12 cellular contexts compared by ENCODE assay signal in the genomic region with DNA sequence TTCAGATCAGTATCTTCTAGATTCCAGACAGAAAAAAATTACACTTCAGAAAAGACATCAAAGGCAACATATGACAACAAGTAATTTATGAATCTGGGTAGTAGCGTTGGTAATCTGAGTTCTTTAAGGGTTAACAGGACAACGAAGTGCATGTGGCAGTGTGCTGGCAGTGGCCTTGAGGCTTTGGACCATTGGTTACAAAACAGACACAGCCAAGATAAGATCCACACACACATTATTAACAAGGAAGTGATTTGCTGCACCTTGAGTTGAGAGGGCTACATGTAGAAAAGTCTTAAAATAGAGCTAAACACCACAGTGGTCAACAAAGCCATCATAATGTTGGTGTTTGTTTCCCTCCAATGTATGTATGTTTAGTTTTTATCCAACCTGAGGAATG. TPM values are rescaled to one million over a fixed set of nuclear protein-coding genes. Genes with fewer than 3 reads are reported as not detected.
DNase-seq lines count a peak whose midpoint lies in the region; ATAC-seq and TF ChIP-seq lines count a peak whose summit lies in the region.
"Had no signal": no experiment of that assay in that cellular context is flagged by ENCODE, and none has a peak within 500 bp of the region (broad histone marks: within the 10 kb centered on the region; RNA-seq: fewer than 3 reads in every experiment).

No MANE protein-coding gene starts in this region.

- no peak for TF ChIP-seq POLR2A in right lobe of liver (IDR thresholded peaks at IDR 0.05)

- H3K4me2 ChIP-seq in hepatocyte: no peak overlapping the region

- ATAC-seq in SK-N-SH treated with all-trans-retinoic acid at 6 μM for 48 hours: no peak
- peak in 3 of 4 donors; percentile 16 to 57 (median 31) for ATAC-seq in right lobe of liver
- no peak for ATAC-seq in HG03457 (IDR thresholded peaks at IDR 0.05; ENCODE audit: unreplicated experiment)
- no peak for ATAC-seq in psoas muscle
- ATAC-seq in GM21381 (IDR thresholded peaks at IDR 0.05; ENCODE audit: unreplicated experiment): no peak

- H3K27me3 ChIP-seq in hepatocyte (no peaks in the 10 kb centered on the region), right lobe of liver (no peaks in the 10 kb centered on the region), psoas muscle (ENCODE audit: insufficient read depth in 3 of 3, low read length in 2 of 3) (peaks cover 0 to 2% (median 0%) of the 10 kb centered on the region in 3 donors), dorsolateral prefrontal cortex (no peaks in the 10 kb centered on the region)

- H3K36me3 ChIP-seq in hepatocyte (replicated peaks; ENCODE audit: insufficient read depth, low read depth) (no peaks in the 10 kb centered on the region), right lobe of liver (peaks cover 0 to 21% (median under 1%) of the 10 kb centered on the region in 4 donors), psoas muscle (ENCODE audit: insufficient read depth in 1 of 2, low read depth in 1 of 2) (no peaks in the 10 kb centered on the region)

- no peaks in the 10 kb centered on the region for H4K20me1 ChIP-seq in hepatocyte (ENCODE audit: insufficient read depth, poor library complexity, severe bottlenecking)

- no peaks in the 10 kb centered on the region for H3K79me2 ChIP-seq in hepatocyte

- peak overlapping the region; percentile 66 for H3K27ac ChIP-seq in hepatocyte
- H3K27ac ChIP-seq in right lobe of liver: no peak overlapping the region
- H3K27ac ChIP-seq in psoas muscle: no peak overlapping the region
- H3K27ac ChIP-seq in dorsolateral prefrontal cortex: no peak overlapping the region
- H3K27ac ChIP-seq: C4-2B had no signal

- H2AFZ ChIP-seq in hepatocyte: no peak overlapping the region

- 38% methylated on average over 2 of the region's 2 CpGs for WGBS in hepatocyte (ENCODE audit: low lambda C conversion rate, missing lambda C conversion rate)
- WGBS in right lobe of liver (ENCODE audit: insufficient coverage, low coverage, low lambda C conversion rate, missing lambda C conversion rate): 33% methylated on average over 2 of the region's 2 CpGs
- 49 to 69% (median 69%) methylated on average over 2 of the region's 2 CpGs for WGBS in psoas muscle, 3 donors

- no peaks in the 10 kb centered on the region for H3K9me3 ChIP-seq in hepatocyte (ENCODE audit: low read depth)
- H3K9me3 ChIP-seq in right lobe of liver: no peaks in the 10 kb centered on the region
- no peaks in the 10 kb centered on the region for H3K9me3 ChIP-seq in psoas muscle

- peaks cover 11% of the 10 kb centered on the region for H3K4me1 ChIP-seq in hepatocyte (ENCODE audit: insufficient read depth)
- peaks cover 0 to 27% (median 3%) of the 10 kb centered on the region in 4 donors for H3K4me1 ChIP-seq in right lobe of liver
- no peaks in the 10 kb centered on the region for H3K4me1 ChIP-seq in psoas muscle

- TF ChIP-seq CTCF in hepatocyte (IDR thresholded peaks at IDR 0.05; ENCODE audit: poor library complexity) (no peak), right lobe of liver (IDR thresholded peaks at IDR 0.05) (no peak), psoas muscle (IDR thresholded peaks at IDR 0.05) (no peak), dorsolateral prefrontal cortex (IDR thresholded peaks at IDR 0.05 in 54 of 56, conservative IDR thresholded peaks at IDR 0.05 in 2 of 56; ENCODE audit: low read depth in 1 of 56, partially characterized antibody in 56 of 56) (no peak)

- no peak overlapping the region for H3K4me3 ChIP-seq in hepatocyte
- H3K4me3 ChIP-seq in right lobe of liver: no peak overlapping the region
- no peak overlapping the region for H3K4me3 ChIP-seq in psoas muscle
- no peak overlapping the region for H3K4me3 ChIP-seq in dorsolateral prefrontal cortex

- intact Hi-C loops in right lobe of liver (cut with DNase I): no loop called here
- intact Hi-C loops in psoas muscle (cut with DNase I): no loop called here
- intact Hi-C loops in dorsolateral prefrontal cortex (cut with DNase I): no loop called here

- DNase-seq in hepatocyte (ENCODE audit: low spot score): no peak
- no peak for DNase-seq in right lobe of liver
- DNase-seq in psoas muscle: no peak
- no peak for DNase-seq in dorsolateral prefrontal cortex
- DNase-seq: CD4-positive, alpha-beta T cell; KBM-7 had no signal

- H3K9me2 ChIP-seq in hepatocyte (replicated peaks; ENCODE audit: insufficient read depth): no peaks in the 10 kb centered on the region

TF ChIP-seq in SK-N-SH treated with all-trans-retinoic acid at 6 μM for 48 hours, 23 proteins besides CTCF, POLR2A, EP300 and RAD21:
- TF ChIP-seq TCF4 (CRISPR knock-in tag; IDR thresholded peaks at IDR 0.05; ENCODE audit: borderline replicate concordance) (peak; percentile 40; the same call in 1 of the 2 replicates), CSDC2 (CRISPR knock-in tag; IDR thresholded peaks at IDR 0.05) (no peak)

RNA-seq across cellular contexts. Expression of a gene that starts 40.6 kb away (rescaled TPM):
- total RNA-seq in hepatocyte (19.4 and 25.4 TPM in 2 replicates), right lobe of liver (100 to 1,000 TPM in 2 of 6 experiments, 10 to 100 TPM in 4; 43.8 to 332 (median 93.6) TPM), psoas muscle (not detected), dorsolateral prefrontal cortex (not detected)
- polyA plus RNA-seq in hepatocyte (6.5 and 8.1 TPM in 2 replicates), psoas muscle (not detected)
- total RNA-seq: CD4-positive, alpha-beta T cell had no signal
- polyA plus RNA-seq: BJ, IgD-negative memory B cell had no signal

Comparison
In these comparisons a context has a peak if more than half of its experiments do, and no peak if none do; other contexts are left out.
1. ATAC-seq: peak in right lobe of liver (3 of 4); none in SK-N-SH treated with all-trans-retinoic acid at 6 μM for 48 hours (single experiment), HG03457 (single experiment), psoas muscle (0 of 4) and GM21381 (single experiment).
2. RNA of a gene that starts 40.6 kb away (total RNA-seq): 43.8 to 332 TPM in right lobe of liver and 19.4 to 25.4 TPM in hepatocyte; not detected in psoas muscle and not detected in dorsolateral prefrontal cortex; every median in the first group is over 10 times any median in the second.